ENCODE assay signal across 36 cellular contexts in genomic region chr16:85008267-85008666, GRCh38. TPM values are rescaled to one million over a fixed set of nuclear protein-coding genes. Genes with fewer than 3 reads are reported as not detected.
DNase-seq lines count a peak whose midpoint lies in the region; ATAC-seq, FAIRE-seq and TF ChIP-seq lines count a peak whose summit lies in the region.
"Had no signal": no experiment of that assay in that cellular context is flagged by ENCODE, and none has a peak within 500 bp of the region (broad histone marks: within the 10 kb centered on the region; RNA-seq: fewer than 3 reads in every experiment).

No MANE protein-coding gene starts in this region.

- no peak for TF ChIP-seq EP300 in GM12878 (IDR thresholded peaks at IDR 0.05; ENCODE audit: borderline replicate concordance in 1 of 2, control insufficient read depth in 1 of 2, low read depth in 2 of 2, low read length in 2 of 2)

- no peak for TF ChIP-seq RAD21 in GM12878 (IDR thresholded peaks at IDR 0.05; ENCODE audit: insufficient read depth, low read depth, low read length)

- no peak overlapping the region for H3K9ac ChIP-seq in GM12878 (ENCODE audit: control insufficient read depth, insufficient read depth, low read length)
- H3K9ac ChIP-seq: neural progenitor cell had no signal

- 0 out of 2 replicates have a peak overlapping the region, but pooled peaks have one; percentile 4 for H3K27ac ChIP-seq in GM12878 (ENCODE audit: control insufficient read depth, insufficient read depth)
- peak overlapping the region; percentile 49 for H3K27ac ChIP-seq in neutrophil
- peak overlapping the region; percentile 16 for H3K27ac ChIP-seq in urinary bladder (ENCODE audit: low read depth)
- H3K27ac ChIP-seq: 22Rv1, dorsolateral prefrontal cortex, neural progenitor cell, SJCRH30, thyroid gland had no signal

- ATAC-seq in GM12878, result no peak
- ATAC-seq: body of pancreas; GM23338; left lobe of liver; right cardiac atrium; stimulated activated naive CD8-positive, alpha-beta T cell treated with anti-CD3 and anti-CD28 coated beads, Interleukin-15, amount 100 ng/mL, for 72 hours had no signal

- peak overlapping the region; percentile 29 for H3K27ac Mint-ChIP-seq in activated T-cell treated with anti-CD3 and anti-CD28 coated beads, Interleukin-2, amount 50 U/mL, for 24 hours
- H3K27ac Mint-ChIP-seq: activated CD4-positive, alpha-beta memory T cell treated with anti-CD3 and anti-CD28 coated beads, Interleukin-2, amount 10 ng/mL, durations not matched to agents 7 days and 5 days; activated naive CD4-positive, alpha-beta T cell treated with anti-CD3 and anti-CD28 coated beads for 36 hours; GM23338; neural progenitor cell; stimulated activated naive CD8-positive, alpha-beta T cell treated with anti-CD3 and anti-CD28 coated beads, Interleukin-15, amount 100 ng/mL, for 72 hours had no signal

- TF ChIP-seq CTCF in GM12878 (IDR thresholded peaks at IDR 0.05 in 2 of 3, conservative IDR thresholded peaks at IDR 0.05 in 1 of 3; ENCODE audit: control insufficient read depth in 2 of 3, extremely low read depth in 1 of 3, insufficient read depth in 1 of 3, low read depth in 3 of 3, low read length in 3 of 3), result no peak
- no peak for TF ChIP-seq CTCF in neutrophil (IDR thresholded peaks at IDR 0.05)

- peaks cover 5% of the 10 kb centered on the region for H3K4me1 ChIP-seq in GM12878 (ENCODE audit: control insufficient read depth, insufficient read depth, low read length)
- peaks cover 50 to 55% of the 10 kb centered on the region in 2 experiments for H3K4me1 ChIP-seq in neutrophil (ENCODE audit: control insufficient read depth in 1 of 2, insufficient read depth in 1 of 2, low read depth in 1 of 2, low read length in 1 of 2)
- H3K4me1 ChIP-seq in urinary bladder (ENCODE audit: insufficient read depth), result peaks cover 5% of the 10 kb centered on the region
- H3K4me1 ChIP-seq: SJCRH30 had no signal

- H2AFZ ChIP-seq in GM12878 (ENCODE audit: control insufficient read depth, low read depth, low read length), result no peak overlapping the region
- H2AFZ ChIP-seq: GM23338, neural progenitor cell had no signal

- H3K36me3 ChIP-seq in GM12878 (ENCODE audit: control insufficient read depth in 2 of 2, insufficient read depth in 2 of 2, low read length in 1 of 2), result no peaks in the 10 kb centered on the region
- H3K36me3 ChIP-seq in neutrophil, result no peaks in the 10 kb centered on the region
- no peaks in the 10 kb centered on the region for H3K36me3 ChIP-seq in urinary bladder (ENCODE audit: insufficient read depth)
- H3K36me3 ChIP-seq: MG63, neural progenitor cell, SJCRH30, thyroid gland had no signal

- H4K20me1 ChIP-seq in GM12878 (ENCODE audit: control insufficient read depth, insufficient read depth), result no peaks in the 10 kb centered on the region; the same call in 1 of the 2 replicates

- TF ChIP-seq POLR2A in GM12878 (IDR thresholded peaks at IDR 0.05; ENCODE audit: low read depth, low read length), result no peak

- RAD21 ChIA-PET in GM12878 (lab: Charles Lee; ENCODE audit: unreplicated experiment), result no interaction called here

- no TSS peak for BruUV-seq in GM12878 (replicated peaks; lab: Mats Ljungman, UMichigan)

- no peaks in the 10 kb centered on the region for H3K9me3 Mint-ChIP-seq in activated T-cell treated with anti-CD3 and anti-CD28 coated beads, Interleukin-2, amount 50 U/mL, for 24 hours
- H3K9me3 Mint-ChIP-seq: activated CD4-positive, alpha-beta memory T cell treated with anti-CD3 and anti-CD28 coated beads, Interleukin-2, amount 10 ng/mL, durations not matched to agents 7 days and 5 days; activated naive CD4-positive, alpha-beta T cell treated with anti-CD3 and anti-CD28 coated beads for 36 hours; CD4-positive, alpha-beta memory T cell; GM23338; neural progenitor cell; stimulated activated naive CD8-positive, alpha-beta T cell treated with anti-CD3 and anti-CD28 coated beads, Interleukin-15, amount 100 ng/mL, for 72 hours had no signal

- POLR2A ChIA-PET in GM12878 (lab: Charles Lee), result interaction anchor here (0.7 to 0.8 kb wide), 2 partner anchors 10 to 500 kb away, joined by 3 read pairs; no protein-coding TSS in a partner anchor

- H3K79me2 ChIP-seq in GM12878 (ENCODE audit: control insufficient read depth, insufficient read depth, low read length), result peaks cover 63% of the 10 kb centered on the region

- no peak overlapping the region for H3K4me2 ChIP-seq in GM12878 (ENCODE audit: control insufficient read depth, insufficient read depth)
- H3K4me2 ChIP-seq: GM23338, neural progenitor cell had no signal

- WGBS in GM12878 (ENCODE audit: insufficient coverage, insufficient replicate concordance, low lambda C conversion rate, missing lambda C conversion rate), result 58% methylated on average over 3 of the region's 3 CpGs
- 81% methylated on average over 3 of the region's 3 CpGs for WGBS in urinary bladder

- DNase-seq in activated T-cell treated with anti-CD3 and anti-CD28 coated beads, Interleukin-2, amount 50 U/mL, for 24 hours, result no peak
- DNase-seq in activated T-cell treated with anti-CD3 and anti-CD28 coated beads for 4 hours (no peak), GM12878 (ENCODE audit: low read depth, low spot score) (no peak), frontal cortex (ENCODE audit: low spot score in 2 of 2) (no peak), epidermal melanocyte (ENCODE audit: insufficient read length, low spot score) (no peak), midbrain (lab: John Stamatoyannopoulos, UW) (no peak)
- DNase-seq: activated CD4-positive, alpha-beta memory T cell treated with anti-CD3 and anti-CD28 coated beads, Interleukin-2, amount 10 ng/mL, durations not matched to agents 7 days and 5 days; activated CD4-positive, alpha-beta T cell treated with anti-CD3 and anti-CD28 coated beads for 1 hour; activated CD8-positive, alpha-beta memory T cell treated with anti-CD3 and anti-CD28 coated beads, Interleukin-2, amount 50 U/mL, for 4 hours; activated naive CD4-positive, alpha-beta T cell treated with anti-CD3 and anti-CD28 coated beads for 36 hours; body of pancreas; CD4-positive, alpha-beta memory T cell; cerebellar nuclear complex; dorsolateral prefrontal cortex; glutamatergic neuron; KG1; mesendoderm; MG63; NCI-H1105; NCI-H1930; NCI-H345; NCI-H748 treated with DMSO at 0.1 percent for 48 hours; right cardiac atrium; SJCRH30; stimulated activated CD8-positive, alpha-beta memory T cell treated with anti-CD3 and anti-CD28 coated beads, Interleukin-4, amount 100 ng/mL, for 48 hours; stimulated activated naive CD8-positive, alpha-beta T cell treated with anti-CD3 and anti-CD28 coated beads, Interleukin-15, amount 100 ng/mL, for 72 hours; SW 1271; thyroid gland had no signal

- FAIRE-seq in GM12878 (lab: Jason Lieb, UNC) (no peak), frontal cortex (lab: Jason Lieb, UNC) (no peak)
- FAIRE-seq: GM18507, RCC 7860 had no signal

- CTCF ChIA-PET in GM12878 (lab: Yijun Ruan, JAX), result interaction anchor here (0.6 kb wide), 1 partner anchor 293 kb away, joined by 3 read pairs; no protein-coding TSS in a partner anchor

- no peak overlapping the region for H3K4me3 Mint-ChIP-seq in activated T-cell treated with anti-CD3 and anti-CD28 coated beads, Interleukin-2, amount 50 U/mL, for 24 hours
- H3K4me3 Mint-ChIP-seq: activated CD4-positive, alpha-beta memory T cell treated with anti-CD3 and anti-CD28 coated beads, Interleukin-2, amount 10 ng/mL, durations not matched to agents 7 days and 5 days; activated naive CD4-positive, alpha-beta T cell treated with anti-CD3 and anti-CD28 coated beads for 36 hours; GM23338; stimulated activated naive CD8-positive, alpha-beta T cell treated with anti-CD3 and anti-CD28 coated beads, Interleukin-15, amount 100 ng/mL, for 72 hours had no signal

- H3K9me3 ChIP-seq in GM12878 (replicated peaks; ENCODE audit: control insufficient read depth, insufficient read depth, low read length), result no peaks in the 10 kb centered on the region
- H3K9me3 ChIP-seq in neutrophil, result no peaks in the 10 kb centered on the region
- H3K9me3 ChIP-seq: body of pancreas, MG63, SJCRH30, thyroid gland had no signal

- in situ Hi-C loops in GM12878 (cut with MboI), result no loop called here

- intact Hi-C loops in GM12878 (cut with micrococcal nuclease; ENCODE audit: unreplicated experiment), result no loop called here

- H3K4me1 Mint-ChIP-seq in activated T-cell treated with anti-CD3 and anti-CD28 coated beads, Interleukin-2, amount 50 U/mL, for 24 hours (ENCODE audit: low read depth), result peaks cover 62% of the 10 kb centered on the region

- H3K4me3 ChIP-seq in GM12878, result 0 out of 2 replicates have a peak overlapping the region, but pooled peaks have one; percentile 13
- H3K4me3 ChIP-seq in neutrophil (ENCODE audit: low read depth in 1 of 2, low read length in 1 of 2), result no peak overlapping the region
- H3K4me3 ChIP-seq in urinary bladder (ENCODE audit: low read depth, low read length), result no peak overlapping the region
- H3K4me3 ChIP-seq: body of pancreas, dorsolateral prefrontal cortex, GM23338, MG63, neural progenitor cell, SJCRH30, thyroid gland had no signal

- no peaks in the 10 kb centered on the region for H3K27me3 Mint-ChIP-seq in activated T-cell treated with anti-CD3 and anti-CD28 coated beads, Interleukin-2, amount 50 U/mL, for 24 hours
- H3K27me3 Mint-ChIP-seq: activated CD4-positive, alpha-beta memory T cell treated with anti-CD3 and anti-CD28 coated beads, Interleukin-2, amount 10 ng/mL, durations not matched to agents 7 days and 5 days; CD4-positive, alpha-beta memory T cell; stimulated activated naive CD8-positive, alpha-beta T cell treated with anti-CD3 and anti-CD28 coated beads, Interleukin-15, amount 100 ng/mL, for 72 hours had no signal

- H3K27me3 ChIP-seq in GM12878 (replicated peaks in 1 of 2; ENCODE audit: control insufficient read depth in 2 of 2, insufficient read depth in 2 of 2, low read length in 1 of 2) (no peaks in the 10 kb centered on the region), neutrophil (no peaks in the 10 kb centered on the region)
- H3K27me3 ChIP-seq: body of pancreas, dorsolateral prefrontal cortex, MG63, neural progenitor cell, SJCRH30, thyroid gland had no signal

- H3K36me3 Mint-ChIP-seq in activated T-cell treated with anti-CD3 and anti-CD28 coated beads, Interleukin-2, amount 50 U/mL, for 24 hours (ENCODE audit: low read depth), result peaks cover 43% of the 10 kb centered on the region

- SMC1A ChIA-PET in GM12878 (lab: Charles Lee; ENCODE audit: uncharacterized antibody, unreplicated experiment), result interaction anchor here (1.3 to 1.4 kb wide), 2 partner anchors 19 to 38 kb away, joined by 3 to 4 read pairs; partner anchors contain the start of gene KIAA0513

RNA-seq across cellular contexts. Expression of gene ZDHHC7, which starts 3.1 kb away (rescaled TPM):
- 27.1 and 33.1 TPM in 2 replicates for total RNA-seq in GM12878 (2013; cell fraction: nucleolus; rRNA removed)
- total RNA-seq in GM12878 (2014; rRNA removed) (21.7 and 26.0 TPM in 2 replicates), GM12878 (2014; rRNA removed; fragmentation: Illumina TruSeq; extraction: Trizol) (17.9 and 18.8 TPM in 2 replicates), GM12878 (2021) (23.3 and 23.8 TPM in 2 replicates), urinary bladder (31.1 TPM), frontal cortex (19.6 TPM)
- polyA plus RNA-seq in GM12878 (2011; ENCODE audit: low read depth), result 13.8 TPM
- polyA plus RNA-seq in GM12878 (2011; rRNA removed) (12.6 and 19.4 TPM in 2 replicates), GM12878 (2014; fragmentation: Illumina TruSeq; extraction: Trizol) (25.4 and 29.0 TPM in 2 replicates), GM12878 (2014; fragmentation: Nextera tagmentation; extraction: Ambion mirVana) (1 to 10 TPM in 1 of 2 experiments, under 1 TPM in 1; 0.87 to 2.8 TPM), GM12878 (2014; rRNA removed) (21.4 and 22.3 TPM in 2 replicates), GM12878 (2016; fragmentation: Nextera tagmentation; extraction: Ambion mirVana) (10 to 100 TPM; 12.9 to 20.7 TPM), urinary bladder (49.7 TPM)
- polyA plus RNA-seq in GM12878 (2011; cell fraction: cytosol; rRNA removed), result 33.2 and 37.3 TPM in 2 replicates
- 26.3 and 37.5 TPM in 2 replicates for polyA plus RNA-seq in GM12878 (2011; cell fraction: nucleus; rRNA removed)
- polyA plus RNA-seq in GM12878 (2012), result 18.0 and 19.3 TPM in 2 replicates
- polyA minus RNA-seq in GM12878 (2011; rRNA and poly(A)+ RNA removed), result 11.7 and 18.3 TPM in 2 replicates
- polyA minus RNA-seq in GM12878 (2011; cell fraction: cytosol; rRNA and poly(A)+ RNA removed), result 6.9 and 10.5 TPM in 2 replicates
- polyA minus RNA-seq in GM12878 (2011; cell fraction: nucleus; rRNA and poly(A)+ RNA removed), result 6.6 and 9.9 TPM in 2 replicates

RNA-seq across cellular contexts. Expression of gene KIAA0513, which starts 19.3 kb away (rescaled TPM):
- total RNA-seq in GM12878 (2013; cell fraction: nucleolus; rRNA removed), result 3.5 and 4.8 TPM in 2 replicates
- 1.8 and 2.3 TPM in 2 replicates for total RNA-seq in GM12878 (2014; rRNA removed)
- 2.3 and 2.4 TPM in 2 replicates for total RNA-seq in GM12878 (2014; rRNA removed; fragmentation: Illumina TruSeq; extraction: Trizol)
- 4.3 and 4.6 TPM in 2 replicates for total RNA-seq in GM12878 (2021)
- polyA plus RNA-seq in GM12878 (2011; ENCODE audit: low read depth), result 1.4 TPM
- 0.29 and 0.65 TPM in 2 replicates for polyA plus RNA-seq in GM12878 (2011; rRNA removed)
- polyA plus RNA-seq in GM12878 (2011; cell fraction: cytosol; rRNA removed), result 0.79 and 0.81 TPM in 2 replicates
- polyA plus RNA-seq in GM12878 (2011; cell fraction: nucleus; rRNA removed), result 1.0 and 1.1 TPM in 2 replicates
- polyA plus RNA-seq in GM12878 (2012), result 3.0 and 3.8 TPM in 2 replicates
- polyA plus RNA-seq in GM12878 (2014; fragmentation: Illumina TruSeq; extraction: Trizol), result 1.2 and 2.2 TPM in 2 replicates
- under 1 TPM; 0.14 to 0.22 TPM for polyA plus RNA-seq in GM12878 (2014; fragmentation: Nextera tagmentation; extraction: Ambion mirVana)
- 2.4 and 3.5 TPM in 2 replicates for polyA plus RNA-seq in GM12878 (2014; rRNA removed)
- polyA plus RNA-seq in GM12878 (2016; fragmentation: Nextera tagmentation; extraction: Ambion mirVana), result 1 to 10 TPM; 1.5 to 5.8 TPM
- 0.82 and 1.2 TPM in 2 replicates for polyA minus RNA-seq in GM12878 (2011; rRNA and poly(A)+ RNA removed)
- 0.10 TPM in 1 of 2 replicates, not detected in the other for polyA minus RNA-seq in GM12878 (2011; cell fraction: cytosol; rRNA and poly(A)+ RNA removed)
- polyA minus RNA-seq in GM12878 (2011; cell fraction: nucleus; rRNA and poly(A)+ RNA removed), result 0.85 and 1.4 TPM in 2 replicates
- 9.8 TPM for total RNA-seq in urinary bladder
- 19.9 TPM for polyA plus RNA-seq in urinary bladder
- 55.8 TPM for total RNA-seq in frontal cortex
